Comparison of ENCODE assay signal across 8 cellular contexts in genomic region chr9:127970401-127971313, GRCh38. TPM values are rescaled to one million over a fixed set of nuclear protein-coding genes. Genes with fewer than 3 reads are reported as not detected.
DNase-seq lines count a peak whose midpoint lies in the region; ATAC-seq, FAIRE-seq and TF ChIP-seq lines count a peak whose summit lies in the region.

No MANE protein-coding gene starts in this region.

- no peak for TF ChIP-seq RAD21 in K562 (CRISPR knock-in tag; conservative IDR thresholded peaks at IDR 0.05 in 1 of 2, IDR thresholded peaks at IDR 0.05 in 1 of 2)

- H3K79me2 ChIP-seq in SU-DHL-6 (ENCODE audit: insufficient read depth, low read length) (peaks cover 98% of the 10 kb centered on the region), K562 (ENCODE audit: control insufficient read depth, insufficient read depth, low read length) (peaks cover 79% of the 10 kb centered on the region), trophoblast cell (ENCODE audit: control insufficient read depth, insufficient read depth, low read length, poor library complexity) (peaks cover 69% of the 10 kb centered on the region)

- H2BK12ac ChIP-seq in trophoblast cell (ENCODE audit: low read length): no peak overlapping the region

- no peaks in the 10 kb centered on the region for H3K27me3 ChIP-seq in SU-DHL-6 (ENCODE audit: low read length)
- no peaks in the 10 kb centered on the region for H3K27me3 ChIP-seq in K562 (ENCODE audit: control insufficient read depth in 2 of 2, insufficient read depth in 2 of 2, low read length in 2 of 2)
- no peaks in the 10 kb centered on the region for H3K27me3 ChIP-seq in trophoblast cell (ENCODE audit: insufficient read depth, low read length)

- peak; percentile 67 for ATAC-seq in GM19467 (IDR thresholded peaks at IDR 0.05; ENCODE audit: unreplicated experiment)
- peak; percentile 74 for ATAC-seq in HG03460 (IDR thresholded peaks at IDR 0.05; ENCODE audit: unreplicated experiment)
- ATAC-seq in K562: no peak

- H3K9me2 ChIP-seq in SU-DHL-6 (replicated peaks; ENCODE audit: insufficient read depth, low read length): no peaks in the 10 kb centered on the region

- peaks cover 12% of the 10 kb centered on the region for H3K79me1 ChIP-seq in trophoblast cell (ENCODE audit: low read length)

- no peak overlapping the region for H4K91ac ChIP-seq in trophoblast cell (ENCODE audit: low read depth, low read length)

- H2AK5ac ChIP-seq in trophoblast cell (ENCODE audit: low read length): no peak overlapping the region

- H3K4me3 ChIP-seq in SU-DHL-6 (ENCODE audit: insufficient read depth, low read length, poor library complexity, severe bottlenecking) (peak overlapping the region; percentile 33), K562 (no peak overlapping the region), trophoblast cell (ENCODE audit: low read depth, low read length) (no peak overlapping the region)

- H4K12ac ChIP-seq in trophoblast cell (ENCODE audit: low read depth, low read length): no peak overlapping the region

- intact Hi-C loops in K562 (cut with micrococcal nuclease): no loop called here

- in situ Hi-C loops in K562 (cut with MboI): no loop called here

- H4K20me1 ChIP-seq in SU-DHL-6 (ENCODE audit: low read depth, low read length) (no peaks in the 10 kb centered on the region; the same call in 1 of the 2 replicates), K562 (replicated peaks; ENCODE audit: control insufficient read depth, insufficient read depth, low read length) (peaks cover 31% of the 10 kb centered on the region)

- no peaks in the 10 kb centered on the region for H3K36me3 ChIP-seq in SU-DHL-6 (ENCODE audit: low read length)
- 0 out of 3 replicates have a peak, but pooled peaks cover 2% of the 10 kb centered on the region for H3K36me3 ChIP-seq in K562 (ENCODE audit: control insufficient read depth, insufficient read depth, low read length)
- H3K36me3 ChIP-seq in trophoblast cell (ENCODE audit: control insufficient read depth in 1 of 2, insufficient read depth in 2 of 2, low read length in 2 of 2): peaks cover 2 to 6% of the 10 kb centered on the region in 2 experiments

- DNase-seq in COLO668 (lab: John Stamatoyannopoulos, UW; ENCODE audit: unreplicated experiment) (peak; percentile 84), K562 (ENCODE audit: extremely low read depth in 1 of 4, low spot score in 3 of 4) (no peak), trophoblast cell (peak in 1 of 2 donors; percentile 23), D721Med (ENCODE audit: insufficient read length, low spot score) (no peak), iPS-NIHi11 (ENCODE audit: low spot score) (no peak)

- peak overlapping the region; percentile 97 for H3K27ac ChIP-seq in SU-DHL-6 (ENCODE audit: low read depth, low read length)
- no peak overlapping the region for H3K27ac ChIP-seq in K562 (ENCODE audit: extremely low read depth, low read depth, low read length)
- no peak overlapping the region for H3K27ac ChIP-seq in trophoblast cell (ENCODE audit: low read depth, low read length)

- no peak overlapping the region for H2AFZ ChIP-seq in SU-DHL-6 (ENCODE audit: low read depth, low read length, severe bottlenecking)
- H2AFZ ChIP-seq in K562 (ENCODE audit: low read depth, low read length): no peak overlapping the region
- H2AFZ ChIP-seq in trophoblast cell (ENCODE audit: insufficient read depth, low read length, poor library complexity): no peak overlapping the region

- H2BK120ac ChIP-seq in trophoblast cell (ENCODE audit: insufficient read depth, low read length, poor library complexity): no peak overlapping the region

- H4K8ac ChIP-seq in trophoblast cell (ENCODE audit: low read depth, low read length): no peak overlapping the region

- H3K9me3 ChIP-seq in SU-DHL-6 (ENCODE audit: insufficient read depth, low read length) (no peaks in the 10 kb centered on the region), K562 (replicated peaks; ENCODE audit: control insufficient read depth, insufficient read depth, low read depth, low read length) (no peaks in the 10 kb centered on the region), trophoblast cell (ENCODE audit: insufficient read depth, low read depth, low read length) (peaks cover 2% of the 10 kb centered on the region)

- no peak overlapping the region for H2BK5ac ChIP-seq in trophoblast cell (ENCODE audit: low read depth, low read length, poor library complexity)

- FAIRE-seq in K562 (lab: Jason Lieb, UNC) (no peak), D721Med (lab: Jason Lieb, UNC) (no peak)

- no peak overlapping the region for H3K23ac ChIP-seq in trophoblast cell (ENCODE audit: low read length)

- POLR2A ChIA-PET in K562 (lab: Yijun Ruan, JAX): interaction anchor here (0.8 to 2.1 kb wide), 4 partner anchors 9 to 31 kb away, joined by 4 to 11 read pairs (median 6); partner anchors contain the start of gene EEIG1

- TF ChIP-seq POLR2A in K562 (conservative IDR thresholded peaks at IDR 0.05): no peak

- no peaks in the 10 kb centered on the region for H3K9me1 ChIP-seq in K562 (ENCODE audit: control insufficient read depth, insufficient read depth, low read length)

- BruUV-seq in K562 (replicated peaks; lab: Mats Ljungman, UMichigan): no TSS peak

- peak overlapping the region; percentile 11 for H3K18ac ChIP-seq in trophoblast cell (ENCODE audit: low read length)

- H3K9ac ChIP-seq in SU-DHL-6 (ENCODE audit: low read length) (peak overlapping the region; percentile 93), K562 (ENCODE audit: insufficient read depth in 1 of 2, low read depth in 2 of 2, low read length in 2 of 2) (peak overlapping the region in 1 of 2 experiments; percentile 10; a peak in 2 of 4 replicates), trophoblast cell (ENCODE audit: low read length) (no peak overlapping the region)

- TF ChIP-seq EP300 in K562 (IDR thresholded peaks at IDR 0.05; ENCODE audit: low read length): no peak

- peaks cover 48% of the 10 kb centered on the region for H3F3A ChIP-seq in SU-DHL-6 (ENCODE audit: insufficient read depth)

- peaks cover 38 to 88% of the 10 kb centered on the region in 2 experiments for H3K4me1 ChIP-seq in K562 (replicated peaks in 1 of 2; ENCODE audit: control insufficient read depth in 2 of 2, insufficient read depth in 2 of 2, low read length in 2 of 2)
- H3K4me1 ChIP-seq in trophoblast cell (ENCODE audit: control insufficient read depth in 1 of 2, insufficient read depth in 2 of 2, low read length in 2 of 2): peaks cover 52 to 82% of the 10 kb centered on the region in 2 experiments

- CTCF ChIA-PET in K562 (lab: Yijun Ruan, JAX; ENCODE audit: low intra/inter-chr PET ratio): no interaction called here

- no peak for TF ChIP-seq CTCF in SU-DHL-6 (IDR thresholded peaks at IDR 0.05; ENCODE audit: insufficient read depth, low read length, poor library complexity, severe bottlenecking)
- TF ChIP-seq CTCF in K562 (IDR thresholded peaks at IDR 0.05 in 2 of 3, conservative IDR thresholded peaks at IDR 0.05 in 1 of 3; ENCODE audit: insufficient read depth in 2 of 3, low read depth in 1 of 3, low read length in 3 of 3): no peak
- no peak for TF ChIP-seq CTCF in D721Med (IDR thresholded peaks at IDR 0.05; ENCODE audit: insufficient read depth, missing control alignments)

- H3K4me2 ChIP-seq in SU-DHL-6 (ENCODE audit: low read depth, low read length, poor library complexity, severe bottlenecking) (peak overlapping the region; percentile 92), K562 (ENCODE audit: insufficient read depth, low read length) (no peak overlapping the region), trophoblast cell (ENCODE audit: low read length) (no peak overlapping the region)

- peak overlapping the region; percentile 44 for H3K4ac ChIP-seq in trophoblast cell (ENCODE audit: low read depth, low read length)

- WGBS in K562 (ENCODE audit: insufficient coverage, low coverage, missing lambda C conversion rate): 57% methylated on average over 16 of the region's 16 CpGs
- WGBS in trophoblast cell (ENCODE audit: extremely low coverage, insufficient coverage, insufficient read length): no CpG with 5 or more reads among the region's 16 CpGs

- peak overlapping the region; percentile 26 for H3K14ac ChIP-seq in trophoblast cell (ENCODE audit: low read length)

RNA-seq across cellular contexts. Expression of gene EEIG1, which starts 10.1 kb away (rescaled TPM):
- total RNA-seq in K562 (2011; cell fraction: chromatin; rRNA removed; ENCODE audit: low replicate concordance): 18.1 and 34.4 TPM in 2 replicates
- total RNA-seq in K562 (2011; cell fraction: nucleolus; rRNA removed): 13.4 and 13.5 TPM in 2 replicates
- total RNA-seq in K562 (2011; cell fraction: nucleoplasm; rRNA removed): 17.2 and 24.7 TPM in 2 replicates
- total RNA-seq in K562 (2014; rRNA removed): 2.1 and 4.5 TPM in 2 replicates
- total RNA-seq in K562 (2014; rRNA removed; fragmentation: Illumina TruSeq; extraction: Trizol): 1.6 and 2.3 TPM in 2 replicates
- total RNA-seq in K562 (2015; rRNA removed; fragmentation: Illumina TruSeq; extraction: Trizol): 2.8 and 4.1 TPM in 2 replicates
- total RNA-seq in K562 (2021): 11.2 and 16.7 TPM in 2 replicates
- polyA plus RNA-seq in K562 (2011; rRNA removed): 4.4 and 7.7 TPM in 2 replicates
- 8.2 and 9.0 TPM in 2 replicates for polyA plus RNA-seq in K562 (2011; cell fraction: cytosol; rRNA removed)
- 16.1 and 16.7 TPM in 2 replicates for polyA plus RNA-seq in K562 (2011; cell fraction: nucleus; rRNA removed)
- 13.8 and 19.2 TPM in 2 replicates for polyA plus RNA-seq in K562 (2012)
- 5.6 and 9.1 TPM in 2 replicates for polyA plus RNA-seq in K562 (2014; fragmentation: Illumina TruSeq; extraction: Trizol)
- polyA plus RNA-seq in K562 (2014; fragmentation: Nextera tagmentation; extraction: Ambion mirVana): under 1 TPM; 0.17 to 0.25 TPM
- 3.6 and 6.6 TPM in 2 replicates for polyA plus RNA-seq in K562 (2014; rRNA removed)
- polyA minus RNA-seq in K562 (2011; rRNA and poly(A)+ RNA removed): 2.1 and 2.7 TPM in 2 replicates
- polyA minus RNA-seq in K562 (2011; cell fraction: cytosol; rRNA and poly(A)+ RNA removed): 3.5 and 5.9 TPM in 2 replicates
- 4.8 and 8.4 TPM in 2 replicates for polyA minus RNA-seq in K562 (2011; cell fraction: nucleus; rRNA and poly(A)+ RNA removed)
- polyA plus RNA-seq in trophoblast cell (2013): 131 and 139 TPM in 2 replicates

RNA-seq across cellular contexts. Expression of gene DPM2, which starts 33.0 kb away (rescaled TPM):
- total RNA-seq in K562 (2011; cell fraction: chromatin; rRNA removed; ENCODE audit: low replicate concordance): 99.6 and 215 TPM in 2 replicates
- total RNA-seq in K562 (2011; cell fraction: nucleolus; rRNA removed): 168 and 199 TPM in 2 replicates
- total RNA-seq in K562 (2011; cell fraction: nucleoplasm; rRNA removed): 195 and 215 TPM in 2 replicates
- total RNA-seq in K562 (2014; rRNA removed) (56.6 and 88.7 TPM in 2 replicates), K562 (2014; rRNA removed; fragmentation: Illumina TruSeq; extraction: Trizol) (48.1 and 53.8 TPM in 2 replicates), K562 (2015; rRNA removed; fragmentation: Illumina TruSeq; extraction: Trizol) (71.1 and 73.4 TPM in 2 replicates), K562 (2021) (95.3 and 102 TPM in 2 replicates)
- polyA plus RNA-seq in K562 (2011; rRNA removed) (93.8 and 101 TPM in 2 replicates), K562 (2014; fragmentation: Illumina TruSeq; extraction: Trizol) (126 and 142 TPM in 2 replicates), K562 (2014; fragmentation: Nextera tagmentation; extraction: Ambion mirVana) (10 to 100 TPM; 43.5 to 69.3 TPM), K562 (2014; rRNA removed) (104 and 107 TPM in 2 replicates)
- 131 and 200 TPM in 2 replicates for polyA plus RNA-seq in K562 (2011; cell fraction: cytosol; rRNA removed)
- 142 and 205 TPM in 2 replicates for polyA plus RNA-seq in K562 (2011; cell fraction: nucleus; rRNA removed)
- polyA plus RNA-seq in K562 (2012): 83.9 and 86.2 TPM in 2 replicates
- polyA minus RNA-seq in K562 (2011; rRNA and poly(A)+ RNA removed): 54.4 and 75.4 TPM in 2 replicates
- 56.3 and 59.9 TPM in 2 replicates for polyA minus RNA-seq in K562 (2011; cell fraction: cytosol; rRNA and poly(A)+ RNA removed)
- 64.1 and 85.1 TPM in 2 replicates for polyA minus RNA-seq in K562 (2011; cell fraction: nucleus; rRNA and poly(A)+ RNA removed)
- polyA plus RNA-seq in trophoblast cell (2013): 27.7 and 31.0 TPM in 2 replicates

RNA-seq across cellular contexts. Expression of gene PIP5KL1, which starts 40.1 kb away (rescaled TPM):
- 4.2 and 9.4 TPM in 2 replicates for total RNA-seq in K562 (2011; cell fraction: chromatin; rRNA removed; ENCODE audit: low replicate concordance)
- 7.7 and 10.1 TPM in 2 replicates for total RNA-seq in K562 (2011; cell fraction: nucleolus; rRNA removed)
- total RNA-seq in K562 (2011; cell fraction: nucleoplasm; rRNA removed): 4.3 and 4.5 TPM in 2 replicates
- total RNA-seq in K562 (2014; rRNA removed) (2.5 and 3.1 TPM in 2 replicates), K562 (2014; rRNA removed; fragmentation: Illumina TruSeq; extraction: Trizol) (0.80 and 1.2 TPM in 2 replicates), K562 (2015; rRNA removed; fragmentation: Illumina TruSeq; extraction: Trizol) (0.58 and 1.3 TPM in 2 replicates), K562 (2021) (3.0 and 3.7 TPM in 2 replicates)
- polyA plus RNA-seq in K562 (2011; rRNA removed) (1.2 and 1.6 TPM in 2 replicates), K562 (2014; fragmentation: Illumina TruSeq; extraction: Trizol) (0.82 and 1.2 TPM in 2 replicates), K562 (2014; fragmentation: Nextera tagmentation; extraction: Ambion mirVana) (under 1 TPM; 0.18 to 0.41 TPM), K562 (2014; rRNA removed) (4.3 and 4.8 TPM in 2 replicates)
- polyA plus RNA-seq in K562 (2011; cell fraction: cytosol; rRNA removed): 1.8 and 2.2 TPM in 2 replicates
- 12.7 and 14.3 TPM in 2 replicates for polyA plus RNA-seq in K562 (2011; cell fraction: nucleus; rRNA removed)
- polyA plus RNA-seq in K562 (2012): 1.7 and 5.0 TPM in 2 replicates
- polyA minus RNA-seq in K562 (2011; rRNA and poly(A)+ RNA removed): 0.75 TPM in 1 of 2 replicates, not detected in the other
- 3.0 TPM in 1 of 2 replicates, not detected in the other for polyA minus RNA-seq in K562 (2011; cell fraction: cytosol; rRNA and poly(A)+ RNA removed)
- 2.6 TPM in 2 replicates for polyA minus RNA-seq in K562 (2011; cell fraction: nucleus; rRNA and poly(A)+ RNA removed)
- 2.9 and 3.3 TPM in 2 replicates for polyA plus RNA-seq in trophoblast cell (2013)

RNA-seq across cellular contexts. Expression of gene ST6GALNAC4, which starts 53.8 kb away (rescaled TPM):
- total RNA-seq in K562 (2011; cell fraction: chromatin; rRNA removed; ENCODE audit: low replicate concordance): 24.9 and 89.8 TPM in 2 replicates
- 90.4 and 100 TPM in 2 replicates for total RNA-seq in K562 (2011; cell fraction: nucleolus; rRNA removed)
- total RNA-seq in K562 (2011; cell fraction: nucleoplasm; rRNA removed): 52.6 and 55.0 TPM in 2 replicates
- total RNA-seq in K562 (2014; rRNA removed) (25.5 and 47.2 TPM in 2 replicates), K562 (2014; rRNA removed; fragmentation: Illumina TruSeq; extraction: Trizol) (2.8 and 6.6 TPM in 2 replicates), K562 (2015; rRNA removed; fragmentation: Illumina TruSeq; extraction: Trizol) (17.2 and 19.0 TPM in 2 replicates), K562 (2021) (43.1 and 47.1 TPM in 2 replicates)
- polyA plus RNA-seq in K562 (2011; rRNA removed) (14.0 and 19.4 TPM in 2 replicates), K562 (2014; fragmentation: Illumina TruSeq; extraction: Trizol) (15.4 and 34.0 TPM in 2 replicates), K562 (2014; fragmentation: Nextera tagmentation; extraction: Ambion mirVana) (1 to 10 TPM; 2.6 to 3.4 TPM), K562 (2014; rRNA removed) (26.0 and 42.6 TPM in 2 replicates)
- polyA plus RNA-seq in K562 (2011; cell fraction: cytosol; rRNA removed): 30.0 and 73.0 TPM in 2 replicates
- 34.4 and 63.8 TPM in 2 replicates for polyA plus RNA-seq in K562 (2011; cell fraction: nucleus; rRNA removed)
- polyA plus RNA-seq in K562 (2012): 26.5 and 52.2 TPM in 2 replicates
- polyA minus RNA-seq in K562 (2011; rRNA and poly(A)+ RNA removed): 7.5 and 10.6 TPM in 2 replicates
- 30.9 and 50.2 TPM in 2 replicates for polyA minus RNA-seq in K562 (2011; cell fraction: cytosol; rRNA and poly(A)+ RNA removed)
- polyA minus RNA-seq in K562 (2011; cell fraction: nucleus; rRNA and poly(A)+ RNA removed): 24.7 and 25.8 TPM in 2 replicates
- 5.3 and 5.4 TPM in 2 replicates for polyA plus RNA-seq in trophoblast cell (2013)
